Comparison of ENCODE assay signal across 8 cellular contexts in the genomic region with DNA sequence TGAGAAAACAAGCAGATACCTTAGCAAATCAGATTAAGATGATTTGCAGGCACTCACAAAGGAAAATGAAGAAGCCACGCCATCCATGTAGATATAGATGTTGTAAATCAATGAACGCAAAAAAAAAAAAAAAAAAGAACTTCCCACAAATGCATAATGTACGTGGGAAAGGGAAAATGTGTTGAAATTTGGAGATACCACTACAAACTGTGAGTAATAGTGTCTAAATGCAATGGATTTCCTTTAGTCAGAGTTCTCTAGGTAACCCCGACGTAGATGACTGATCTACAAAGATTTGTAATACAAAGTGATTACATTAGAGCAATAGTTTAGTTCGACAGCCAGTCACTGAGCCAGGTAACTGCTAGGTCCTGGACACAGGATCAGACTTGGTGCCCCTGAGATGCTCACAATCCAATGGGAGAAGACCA. TPM values are rescaled to one million over a fixed set of nuclear protein-coding genes. Genes with fewer than 3 reads are reported as not detected.
A peak's percentile ranks its signal among the peaks of the same experiment; 100 is the strongest.
DNase-seq lines count a peak whose midpoint lies in the region; ATAC-seq and TF ChIP-seq lines count a peak whose summit lies in the region.

No MANE protein-coding gene starts in this region.

- H3K27me3 Mint-ChIP-seq in activated B cell treated with CpG ODN at 0.5 μM for 24 hours (no peaks in the 10 kb centered on the region), glutamatergic neuron (ENCODE audit: unreplicated experiment) (peaks cover 6% of the 10 kb centered on the region)

- H3K36me3 ChIP-seq in HEK293 (ENCODE audit: control insufficient read depth in 2 of 2, insufficient read depth in 1 of 2, low read length in 2 of 2), result peaks cover 9 to 22% of the 10 kb centered on the region in 2 experiments; a peak in 2 of 3 replicates
- peaks cover 0 to 4% (median under 1%) of the 10 kb centered on the region in 6 donors for H3K36me3 ChIP-seq in spleen

- H3K9me3 Mint-ChIP-seq in activated B cell treated with CpG ODN at 0.5 μM for 24 hours (no peaks in the 10 kb centered on the region), glutamatergic neuron (ENCODE audit: unreplicated experiment) (peaks cover 10% of the 10 kb centered on the region)

- intact Hi-C loops in activated B cell treated with CpG ODN at 0.5 μM for 24 hours (cut with micrococcal nuclease) (loop anchor here (1.0 to 10.0 kb wide), 10 partner anchors 18 to 837 kb away; a partner anchor contains a TSS), spleen (cut with DNase I; ENCODE audit: low total_unique reads) (no loop called here)

- no peak overlapping the region for H3K27ac ChIP-seq in HEK293 (ENCODE audit: extremely low read depth, low read depth, low read length)
- peak overlapping the region; percentile 78 to 96 (median 92) for H3K27ac ChIP-seq in spleen

- H3K4me3 Mint-ChIP-seq in activated B cell treated with CpG ODN at 0.5 μM for 24 hours (peak overlapping the region; percentile 86), glutamatergic neuron (ENCODE audit: unreplicated experiment) (peak overlapping the region; percentile 81)

- CTCF ChIA-PET in HEK293 (lab: Yijun Ruan, JAX), result interaction anchor here (0.7 to 2.1 kb wide), 4 partner anchors 18 to 277 kb away, joined by 3 to 7 read pairs (median 4); no protein-coding TSS in a partner anchor
- CTCF ChIA-PET in activated B cell treated with CpG ODN at 0.5 μM for 24 hours (lab: Charles Lee), result interaction anchor here (1.0 kb wide), 1 partner anchor 18 kb away, joined by 11 read pairs; no protein-coding TSS in a partner anchor

- DNase-seq in activated B cell treated with CpG ODN at 0.5 μM for 24 hours (no peak), glutamatergic neuron (no peak), spleen (no peak)
- DNase-seq in activated CD4-positive, alpha-beta T cell treated with anti-CD3 and anti-CD28 coated beads, Interleukin-2, amount 50 U/mL, for 1 hour, result no peak
- DNase-seq in stimulated activated CD4-positive, alpha-beta T cell treated with anti-CD3 and anti-CD28 coated beads, Interleukin-2, amount 100 ng/mL, for 48 hours, result no peak

- H3K4me3 ChIP-seq in HEK293 (ENCODE audit: low read depth, low read length) (peak overlapping the region; percentile 14; the same call in 1 of the 2 replicates), spleen (peak overlapping the region; percentile 26 to 100 (median 84))

- H3K4me1 ChIP-seq in HEK293 (ENCODE audit: control insufficient read depth, insufficient read depth, low read length) (peaks cover under 1% of the 10 kb centered on the region; the same call in 1 of the 2 replicates), spleen (peaks cover 15 to 49% (median 33%) of the 10 kb centered on the region in 6 donors)

- POLR2A ChIA-PET in HEK293 (lab: Yijun Ruan, JAX) (interaction anchor here (0.7 to 1.7 kb wide), 16 partner anchors 10 to 1627 kb away, joined by 3 to 24 read pairs (median 6); a partner anchor contains a TSS), activated B cell treated with CpG ODN at 0.5 μM for 24 hours (lab: Charles Lee) (interaction anchor here (0.7 to 2.3 kb wide), 15 partner anchors 8 to 1475 kb away, joined by 3 to 17 read pairs (median 6); a partner anchor contains a TSS)

- H3K27ac Mint-ChIP-seq in activated B cell treated with CpG ODN at 0.5 μM for 24 hours (peak overlapping the region; percentile 87), glutamatergic neuron (ENCODE audit: unreplicated experiment) (no peak overlapping the region)

- H3K4me1 Mint-ChIP-seq in activated B cell treated with CpG ODN at 0.5 μM for 24 hours (peaks cover 36% of the 10 kb centered on the region), glutamatergic neuron (ENCODE audit: low read depth, unreplicated experiment) (peaks cover 5% of the 10 kb centered on the region)

- H3K36me3 Mint-ChIP-seq in activated B cell treated with CpG ODN at 0.5 μM for 24 hours (ENCODE audit: low read depth) (peaks cover 11% of the 10 kb centered on the region), glutamatergic neuron (ENCODE audit: unreplicated experiment) (no peaks in the 10 kb centered on the region)

- H3K27me3 ChIP-seq in spleen (replicated peaks in 1 of 7), result no peaks in the 10 kb centered on the region

- WGBS in spleen, 5 donors, result 76 to 91% (median 83%) methylated on average over 6 of the region's 6 CpGs

- ATAC-seq in activated B cell treated with CpG ODN at 0.5 μM for 24 hours (ENCODE audit: low read depth) (no peak), HG02938 (IDR thresholded peaks at IDR 0.05; ENCODE audit: unreplicated experiment) (no peak), HG02798 (IDR thresholded peaks at IDR 0.05; ENCODE audit: poor library complexity, unreplicated experiment) (no peak)

- H3K9me3 ChIP-seq in HEK293 (ENCODE audit: control insufficient read depth, insufficient read depth, low read depth, low read length) (no peaks in the 10 kb centered on the region), spleen (no peaks in the 10 kb centered on the region)

- no peak for TF ChIP-seq CTCF in HEK293 (tag by site-specific recombination; IDR thresholded peaks at IDR 0.05)
- no peak for TF ChIP-seq CTCF in activated B cell treated with CpG ODN at 0.5 μM for 24 hours (IDR thresholded peaks at IDR 0.05)
- no peak for TF ChIP-seq CTCF in glutamatergic neuron (IDR thresholded peaks at IDR 0.05; ENCODE audit: partially characterized antibody, unreplicated experiment)
- no peak for TF ChIP-seq CTCF in spleen (IDR thresholded peaks at IDR 0.05 in 8 of 11, conservative IDR thresholded peaks at IDR 0.05 in 3 of 11)

- TF ChIP-seq POLR2A in spleen (IDR thresholded peaks at IDR 0.05), result no peak

TF ChIP-seq in HEK293, 187 proteins besides CTCF, POLR2A, EP300 and RAD21:
- TF ChIP-seq ZNF416 (tag by site-specific recombination; IDR thresholded peaks at IDR 0.05), result no peak
- no peak for TF ChIP-seq ZBTB7A (tag by site-specific recombination; IDR thresholded peaks at IDR 0.05; ENCODE audit: low read depth)
- TF ChIP-seq, protein P1, sequence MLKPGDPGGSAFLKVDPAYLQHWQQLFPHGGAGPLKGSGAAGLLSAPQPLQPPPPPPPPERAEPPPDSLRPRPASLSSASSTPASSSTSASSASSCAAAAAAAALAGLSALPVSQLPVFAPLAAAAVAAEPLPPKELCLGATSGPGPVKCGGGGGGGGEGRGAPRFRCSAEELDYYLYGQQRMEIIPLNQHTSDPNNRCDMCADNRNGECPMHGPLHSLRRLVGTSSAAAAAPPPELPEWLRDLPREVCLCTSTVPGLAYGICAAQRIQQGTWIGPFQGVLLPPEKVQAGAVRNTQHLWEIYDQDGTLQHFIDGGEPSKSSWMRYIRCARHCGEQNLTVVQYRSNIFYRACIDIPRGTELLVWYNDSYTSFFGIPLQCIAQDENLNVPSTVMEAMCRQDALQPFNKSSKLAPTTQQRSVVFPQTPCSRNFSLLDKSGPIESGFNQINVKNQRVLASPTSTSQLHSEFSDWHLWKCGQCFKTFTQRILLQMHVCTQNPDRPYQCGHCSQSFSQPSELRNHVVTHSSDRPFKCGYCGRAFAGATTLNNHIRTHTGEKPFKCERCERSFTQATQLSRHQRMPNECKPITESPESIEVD (tag by site-specific recombination; IDR thresholded peaks at IDR 0.05), result no peak
- no peak for TF ChIP-seq ZFP41 (tag by site-specific recombination; IDR thresholded peaks at IDR 0.05; ENCODE audit: borderline replicate concordance)
- TF ChIP-seq ZNF223 (tag by site-specific recombination; IDR thresholded peaks at IDR 0.05), result no peak
- TF ChIP-seq SP2 (tag by site-specific recombination; IDR thresholded peaks at IDR 0.05), result no peak
- no peak for TF ChIP-seq ZNF596 (tag by site-specific recombination; IDR thresholded peaks at IDR 0.05)
- no peak for TF ChIP-seq SETDB1 (IDR thresholded peaks at IDR 0.05; ENCODE audit: insufficient read length, low read length)

RNA-seq across cellular contexts. Expression of a gene that starts 0.8 kb away (rescaled TPM):
- total RNA-seq in activated B cell treated with CpG ODN at 0.5 μM for 24 hours, result 12.6 and 16.5 TPM in 2 replicates
- 26.7 TPM for total RNA-seq in glutamatergic neuron (ENCODE audit: unreplicated experiment)
- total RNA-seq in spleen, result 10 to 100 TPM; 14.5 to 31.0 (median 15.3) TPM
- 10 to 100 TPM; 15.7 to 17.5 (median 15.8) TPM for polyA plus RNA-seq in spleen

RNA-seq across cellular contexts. Expression of a gene that starts 4.3 kb away (rescaled TPM):
- 712 and 718 TPM in 2 replicates for total RNA-seq in activated B cell treated with CpG ODN at 0.5 μM for 24 hours
- total RNA-seq in glutamatergic neuron (ENCODE audit: unreplicated experiment), result 526 TPM
- 100 to 1,000 TPM; 254 to 407 (median 337) TPM for total RNA-seq in spleen
- polyA plus RNA-seq in spleen, result 100 to 1,000 TPM; 275 to 364 (median 331) TPM

RNA-seq across cellular contexts. Expression of a gene that starts 21.7 kb away (rescaled TPM):
- total RNA-seq in activated B cell treated with CpG ODN at 0.5 μM for 24 hours (not detected in 2 replicates), glutamatergic neuron (ENCODE audit: unreplicated experiment) (not detected), spleen (not detected)
- polyA plus RNA-seq in spleen, result not detected

RNA-seq across cellular contexts. Expression of a gene that starts 37.2 kb away (rescaled TPM):
- total RNA-seq in activated B cell treated with CpG ODN at 0.5 μM for 24 hours (0.40 and 0.83 TPM in 2 replicates), glutamatergic neuron (ENCODE audit: unreplicated experiment) (11.9 TPM), spleen (1 to 10 TPM in 5 of 7 donors, under 1 TPM in 1, not detected in 1; 0.94 to 2.2 (median 1.7) TPM)
- polyA plus RNA-seq in spleen, result 1 to 10 TPM; 1.7 to 3.9 (median 1.9) TPM
